ENCODE assay signal across 13 cellular contexts in genomic region chr1:56798053-56798471, GRCh38. TPM values are rescaled to one million over a fixed set of nuclear protein-coding genes. Genes with fewer than 3 reads are reported as not detected.
DNase-seq lines count a peak whose midpoint lies in the region; ATAC-seq and TF ChIP-seq lines count a peak whose summit lies in the region.
"Had no signal": no experiment of that assay in that cellular context is flagged by ENCODE, and none has a peak within 500 bp of the region (broad histone marks: within the 10 kb centered on the region; RNA-seq: fewer than 3 reads in every experiment).

No MANE protein-coding gene starts in this region.

- H3K36me3 ChIP-seq in BJ (ENCODE audit: control insufficient read depth, insufficient read depth, low read length) (no peaks in the 10 kb centered on the region), Karpas-422 (ENCODE audit: insufficient read depth, low read length) (no peaks in the 10 kb centered on the region)
- H3K36me3 ChIP-seq in effector memory CD4-positive, alpha-beta T cell (ENCODE audit: control insufficient read depth, insufficient read depth, low read length) = no peaks in the 10 kb centered on the region

- no peak overlapping the region for H3K9ac ChIP-seq in Karpas-422 (ENCODE audit: low read length)

- DNase-seq in BJ (ENCODE audit: low read depth) = peak; percentile 42
- DNase-seq in RPMI7951 (ENCODE audit: low read depth) = peak; percentile 64
- peak; percentile 68 for DNase-seq in fibroblast of peridontal ligament (ENCODE audit: extremely low read depth)
- peak; percentile 31 for DNase-seq in midbrain (lab: John Stamatoyannopoulos, UW)
- no peak for DNase-seq in Karpas-422
- DNase-seq in Ammon's horn (ENCODE audit: low spot score) = no peak
- no peak for DNase-seq in effector memory CD4-positive, alpha-beta T cell
- DNase-seq: activated naive CD8-positive, alpha-beta T cell treated with anti-CD3 and anti-CD28 coated beads, Interleukin-2, amount 10 ng/mL, durations not matched to agents 7 days and 5 days; islet precursor cell; NCI-H1694 treated with DMSO at 0.1 percent for 48 hours; posterior cingulate gyrus; T1000 had no signal

- H3K4me1 ChIP-seq in Karpas-422 (ENCODE audit: low read length) = no peaks in the 10 kb centered on the region
- H3K4me1 ChIP-seq in effector memory CD4-positive, alpha-beta T cell (ENCODE audit: control insufficient read depth, insufficient read depth, low read length, poor library complexity, severe bottlenecking) = no peaks in the 10 kb centered on the region

- H3K9me2 ChIP-seq in Karpas-422 (replicated peaks; ENCODE audit: insufficient read depth, low read length) = no peaks in the 10 kb centered on the region

- no peak for TF ChIP-seq CTCF in BJ (IDR thresholded peaks at IDR 0.05; ENCODE audit: insufficient read depth, low read depth, low read length)

- no peaks in the 10 kb centered on the region for H3K9me3 ChIP-seq in Karpas-422 (ENCODE audit: low read length)
- H3K9me3 ChIP-seq in effector memory CD4-positive, alpha-beta T cell (ENCODE audit: control insufficient read depth, low read length) = no peaks in the 10 kb centered on the region

- no peak overlapping the region for H3K4me2 ChIP-seq in Karpas-422 (ENCODE audit: low read depth, low read length, poor library complexity, severe bottlenecking)

- H4K20me1 ChIP-seq in Karpas-422 (ENCODE audit: insufficient read depth, low read depth, low read length) = no peaks in the 10 kb centered on the region

- no peaks in the 10 kb centered on the region for H3K79me2 ChIP-seq in Karpas-422 (ENCODE audit: low read length)

- ATAC-seq in HG03457 (IDR thresholded peaks at IDR 0.05; ENCODE audit: unreplicated experiment) = no peak

- no peak overlapping the region for H2AFZ ChIP-seq in Karpas-422 (ENCODE audit: low read length)

- H3K27ac ChIP-seq in Karpas-422 (ENCODE audit: low read length) = no peak overlapping the region
- no peak overlapping the region for H3K27ac ChIP-seq in effector memory CD4-positive, alpha-beta T cell (ENCODE audit: insufficient read depth, low read length, poor library complexity, severe bottlenecking)

- H3K4me3 ChIP-seq in BJ (ENCODE audit: low read depth, low read length) (no peak overlapping the region), Karpas-422 (ENCODE audit: low read length) (no peak overlapping the region)
- no peak overlapping the region for H3K4me3 ChIP-seq in effector memory CD4-positive, alpha-beta T cell (ENCODE audit: insufficient read depth, low read depth, low read length, poor library complexity, severe bottlenecking)

- CTCF ChIA-PET in BJ (lab: Yijun Ruan, JAX) = interaction anchor here (0.9 to 1.0 kb wide), 2 partner anchors 9 to 10 kb away, joined by 3 read pairs; no protein-coding TSS in a partner anchor

- H3K27me3 ChIP-seq in BJ (ENCODE audit: control insufficient read depth, insufficient read depth, low read length) (no peaks in the 10 kb centered on the region; the same call in 1 of the 2 replicates), Karpas-422 (ENCODE audit: low read length) (no peaks in the 10 kb centered on the region)
- no peaks in the 10 kb centered on the region for H3K27me3 ChIP-seq in effector memory CD4-positive, alpha-beta T cell (replicated peaks; ENCODE audit: control insufficient read depth, insufficient read depth, low read length, poor library complexity, severe bottlenecking)

- POLR2A ChIA-PET in BJ (lab: Charles Lee) = no interaction called here

RNA-seq across cellular contexts. Expression of gene FYB2, which starts 21.1 kb away (rescaled TPM):
- not detected in 2 replicates for polyA plus RNA-seq in BJ (2011; rRNA removed)
- not detected in 2 replicates for polyA minus RNA-seq in BJ (2011; rRNA and poly(A)+ RNA removed)
- not detected in 2 replicates for total RNA-seq in RPMI7951 (2014; rRNA removed; shearing (Covaris generic))
- total RNA-seq in Karpas-422 (2014; rRNA removed; shearing (Covaris generic); ENCODE audit: low replicate concordance) = not detected in 2 replicates
- total RNA-seq: activated naive CD8-positive, alpha-beta T cell treated with anti-CD3 and anti-CD28 coated beads, Interleukin-2, amount 10 ng/mL, durations not matched to agents 7 days and 5 days had no signal

RNA-seq across cellular contexts. Expression of gene C8A, which starts 56.5 kb away (rescaled TPM):
- polyA plus RNA-seq in BJ (2011; rRNA removed) = not detected in 2 replicates
- not detected in 2 replicates for polyA minus RNA-seq in BJ (2011; rRNA and poly(A)+ RNA removed)
- not detected in 2 replicates for total RNA-seq in RPMI7951 (2014; rRNA removed; shearing (Covaris generic))
- not detected in 2 replicates for total RNA-seq in Karpas-422 (2014; rRNA removed; shearing (Covaris generic); ENCODE audit: low replicate concordance)
- total RNA-seq: activated naive CD8-positive, alpha-beta T cell treated with anti-CD3 and anti-CD28 coated beads, Interleukin-2, amount 10 ng/mL, durations not matched to agents 7 days and 5 days had no signal

Comparison
In these comparisons a context has a peak if more than half of its experiments do, and no peak if none do; other contexts are left out.
1. DNase-seq: peak in BJ (single experiment), RPMI7951 (single experiment), fibroblast of peridontal ligament (single experiment) and midbrain (single experiment); none in Karpas-422 (single experiment), Ammon's horn (single experiment) and effector memory CD4-positive, alpha-beta T cell (0 of 3).